In genomic region chr1:37989381-37989930, GRCh38 we compare ENCODE assay signal across 8 cellular contexts. TPM values are rescaled to one million over a fixed set of nuclear protein-coding genes. Genes with fewer than 3 reads are reported as not detected.
DNase-seq lines count a peak whose midpoint lies in the region; ATAC-seq and TF ChIP-seq lines count a peak whose summit lies in the region.

No MANE protein-coding gene starts in this region.

- no peak for ATAC-seq in Right ventricle myocardium inferior
- peak; percentile 33 for ATAC-seq in HG02885 (IDR thresholded peaks at IDR 0.05; ENCODE audit: poor library complexity, unreplicated experiment)
- ATAC-seq in omental fat pad (ENCODE audit: low FRiP score) = no peak

- H3F3A ChIP-seq in PC-9 (ENCODE audit: insufficient read depth, low read depth) (0 out of 2 replicates have a peak, but pooled peaks cover 4% of the 10 kb centered on the region), smooth muscle cell (ENCODE audit: low read depth) (peaks cover 20% of the 10 kb centered on the region)

- H3K4me1 ChIP-seq in cardiac muscle cell (ENCODE audit: low read depth) (peaks cover 6% of the 10 kb centered on the region), PC-9 (replicated peaks; ENCODE audit: insufficient read depth) (peaks cover 10% of the 10 kb centered on the region), ascending aorta (peaks cover 7 to 14% of the 10 kb centered on the region in 2 donors), iPS-18a (ENCODE audit: control insufficient read depth, low read depth, low read length) (no peaks in the 10 kb centered on the region), smooth muscle cell (ENCODE audit: low read depth) (peaks cover 10% of the 10 kb centered on the region)

- H3K9me2 ChIP-seq in PC-9 (ENCODE audit: insufficient read depth) = no peaks in the 10 kb centered on the region

- H4K20me1 ChIP-seq in PC-9 (ENCODE audit: insufficient read depth) (peaks cover 5% of the 10 kb centered on the region), smooth muscle cell (ENCODE audit: low read depth) (peaks cover 9% of the 10 kb centered on the region)

- H3K27me3 ChIP-seq in cardiac muscle cell (no peaks in the 10 kb centered on the region), PC-9 (ENCODE audit: insufficient read depth, low read depth) (no peaks in the 10 kb centered on the region), ascending aorta (no peaks in the 10 kb centered on the region), iPS-18a (ENCODE audit: control insufficient read depth, insufficient read depth, low read length) (no peaks in the 10 kb centered on the region), smooth muscle cell (ENCODE audit: low read depth) (no peaks in the 10 kb centered on the region)

- peak overlapping the region; percentile 63 for H3K27ac ChIP-seq in cardiac muscle cell
- no peak overlapping the region for H3K27ac ChIP-seq in PC-9
- peak overlapping the region; percentile 51 to 76 for H3K27ac ChIP-seq in ascending aorta
- H3K27ac ChIP-seq in iPS-18a (ENCODE audit: low read length) = peak overlapping the region; percentile 87
- peak overlapping the region; percentile 57 for H3K27ac ChIP-seq in smooth muscle cell (ENCODE audit: low read depth)

- H3K36me3 ChIP-seq in cardiac muscle cell (peaks cover 24% of the 10 kb centered on the region), PC-9 (ENCODE audit: low read depth) (peaks cover 10% of the 10 kb centered on the region), ascending aorta (peaks cover 27 to 34% of the 10 kb centered on the region in 2 donors), iPS-18a (ENCODE audit: control insufficient read depth, low read depth, low read length) (peaks cover 33% of the 10 kb centered on the region), smooth muscle cell (ENCODE audit: low read depth) (peaks cover 10% of the 10 kb centered on the region)

- H2AFZ ChIP-seq in PC-9 (peak overlapping the region; percentile 92), smooth muscle cell (ENCODE audit: low read depth) (peak overlapping the region; percentile 60)

- H3K9ac ChIP-seq in iPS-18a (ENCODE audit: low read length) (peak overlapping the region; percentile 96), smooth muscle cell (ENCODE audit: low read depth) (peak overlapping the region; percentile 86)

- BruUV-seq in PC-9 (replicated peaks; lab: Mats Ljungman, UMichigan) = TSS peak; percentile 53

- intact Hi-C loops in Right ventricle myocardium inferior (cut with DNase I) = loop anchor here (5.0 kb wide), 1 partner anchor 42 kb away; the partner anchor contains the start of gene INPP5B
- intact Hi-C loops in PC-9 (cut with micrococcal nuclease; ENCODE audit: unreplicated experiment) = loop anchor here (5.0 kb wide), 1 partner anchor 182 kb away; the partner anchor contains the start of genes C1orf122 and YRDC
- intact Hi-C loops in ascending aorta (cut with DNase I) = loop anchor here (5.0 kb wide), 2 partner anchors 42 to 57 kb away; partner anchors contain the start of gene INPP5B

- under 1% methylated on average over 30 of the region's 30 CpGs for WGBS in smooth muscle cell (ENCODE audit: low lambda C conversion rate)

- H3K79me2 ChIP-seq in PC-9 (ENCODE audit: low read depth) (peaks cover 30% of the 10 kb centered on the region), smooth muscle cell (ENCODE audit: low read depth) (peaks cover 22% of the 10 kb centered on the region)

- POLR2A ChIA-PET in PC-9 (lab: Charles Lee; ENCODE audit: unreplicated experiment) = interaction anchor here (0.5 to 0.6 kb wide), 2 partner anchors 14 to 455 kb away, joined by 3 read pairs; no protein-coding TSS in a partner anchor

- CTCF ChIA-PET in PC-9 (lab: Charles Lee) = interaction anchor here (0.9 kb wide), 2 partner anchors 24 to 149 kb away, joined by 3 to 5 read pairs; no protein-coding TSS in a partner anchor

- H3K4me3 ChIP-seq in cardiac muscle cell (peak overlapping the region; percentile 82), PC-9 (peak overlapping the region; percentile 89), ascending aorta (peak overlapping the region; percentile 72 to 92), iPS-18a (ENCODE audit: low read length) (peak overlapping the region; percentile 99), smooth muscle cell (peak overlapping the region; percentile 90)

- DNase-seq in cardiac muscle cell (ENCODE audit: low read depth in 1 of 2, low spot score in 1 of 2) (peak; percentile 38 to 46), Right ventricle myocardium inferior (ENCODE audit: missing footprints) (no peak), PC-9 (peak in 1 of 2 experiments; percentile 56), ascending aorta (ENCODE audit: low spot score in 2 of 2) (peak in 1 of 2 donors; percentile 68), smooth muscle cell (lab: John Stamatoyannopoulos, UW; ENCODE audit: unreplicated experiment) (no peak), omental fat pad (ENCODE audit: low spot score) (no peak)

- H3K4me2 ChIP-seq in PC-9 (peak overlapping the region; percentile 92), smooth muscle cell (peak overlapping the region; percentile 97)

- no peak for TF ChIP-seq CTCF in cardiac muscle cell (IDR thresholded peaks at IDR 0.05; ENCODE audit: low read depth, low read length)
- no peak for TF ChIP-seq CTCF in PC-9 (conservative IDR thresholded peaks at IDR 0.05)
- TF ChIP-seq CTCF in ascending aorta (IDR thresholded peaks at IDR 0.05) = no peak
- no peak for TF ChIP-seq CTCF in smooth muscle cell (IDR thresholded peaks at IDR 0.05; ENCODE audit: borderline replicate concordance, insufficient read depth, poor library complexity, severe bottlenecking)
- TF ChIP-seq CTCF in omental fat pad (IDR thresholded peaks at IDR 0.05) = no peak

- H3K9me3 ChIP-seq in cardiac muscle cell (ENCODE audit: low read depth) (no peaks in the 10 kb centered on the region), PC-9 (ENCODE audit: insufficient read depth, low read depth) (no peaks in the 10 kb centered on the region), ascending aorta (no peaks in the 10 kb centered on the region), iPS-18a (ENCODE audit: control insufficient read depth, low read depth, low read length) (no peaks in the 10 kb centered on the region), smooth muscle cell (replicated peaks; ENCODE audit: low read depth) (no peaks in the 10 kb centered on the region)

RNA-seq across cellular contexts. Expression of gene SF3A3, which starts 0.4 kb away (rescaled TPM):
- total RNA-seq in cardiac muscle cell = 48.0 and 51.1 TPM in 2 replicates
- polyA plus RNA-seq in cardiac muscle cell = 47.7 and 58.9 TPM in 2 replicates
- total RNA-seq in Right ventricle myocardium inferior = 26.9 TPM
- 82.6 and 99.1 TPM in 2 replicates for total RNA-seq in PC-9 (2021)
- 20.3 TPM for total RNA-seq in ascending aorta
- 74.9 and 79.6 TPM in 2 replicates for total RNA-seq in smooth muscle cell
- polyA plus RNA-seq in smooth muscle cell = 50.8 and 54.0 TPM in 2 replicates
- 10 to 100 TPM; 37.0 to 76.6 (median 50.4) TPM for total RNA-seq in omental fat pad

RNA-seq across cellular contexts. Expression of gene FHL3, which starts 15.9 kb away (rescaled TPM):
- 27.5 and 47.4 TPM in 2 replicates for total RNA-seq in cardiac muscle cell
- polyA plus RNA-seq in cardiac muscle cell = 33.0 and 38.6 TPM in 2 replicates
- total RNA-seq in Right ventricle myocardium inferior = 20.2 TPM
- 26.2 and 29.8 TPM in 2 replicates for total RNA-seq in PC-9 (2021)
- total RNA-seq in ascending aorta = 60.1 TPM
- 29.5 and 32.0 TPM in 2 replicates for total RNA-seq in smooth muscle cell
- polyA plus RNA-seq in smooth muscle cell = 67.1 and 70.2 TPM in 2 replicates
- total RNA-seq in omental fat pad = 10 to 100 TPM in 3 of 4 donors, 1 to 10 TPM in 1; 9.2 to 27.6 (median 16.4) TPM

RNA-seq across cellular contexts. Expression of gene UTP11, which starts 23.1 kb away (rescaled TPM):
- 55.4 and 57.7 TPM in 2 replicates for total RNA-seq in cardiac muscle cell
- polyA plus RNA-seq in cardiac muscle cell = 42.7 and 57.0 TPM in 2 replicates
- total RNA-seq in Right ventricle myocardium inferior = 42.3 TPM
- 21.8 and 36.4 TPM in 2 replicates for total RNA-seq in PC-9 (2021)
- total RNA-seq in ascending aorta = 16.5 TPM
- total RNA-seq in smooth muscle cell = 72.4 and 73.5 TPM in 2 replicates
- 43.7 and 44.4 TPM in 2 replicates for polyA plus RNA-seq in smooth muscle cell
- total RNA-seq in omental fat pad = 10 to 100 TPM; 25.1 to 55.2 (median 30.4) TPM

RNA-seq across cellular contexts. Expression of gene INPP5B, which starts 42.6 kb away (rescaled TPM):
- total RNA-seq in cardiac muscle cell (14.0 and 18.4 TPM in 2 replicates), Right ventricle myocardium inferior (11.2 TPM), PC-9 (2021) (26.7 and 28.1 TPM in 2 replicates), ascending aorta (11.7 TPM), smooth muscle cell (11.0 and 12.0 TPM in 2 replicates), omental fat pad (10 to 100 TPM; 16.2 to 45.6 (median 27.0) TPM)
- polyA plus RNA-seq in cardiac muscle cell (9.9 and 14.1 TPM in 2 replicates), smooth muscle cell (5.8 and 6.7 TPM in 2 replicates)

RNA-seq across cellular contexts. Expression of gene POU3F1, which starts 57.1 kb away (rescaled TPM):
- total RNA-seq in cardiac muscle cell (0.30 TPM in 1 of 2 replicates, not detected in the other), Right ventricle myocardium inferior (0.11 TPM), PC-9 (2021) (not detected in 2 replicates), ascending aorta (not detected), smooth muscle cell (not detected in 2 replicates), omental fat pad (under 1 TPM in 1 of 4 donors, not detected in 3; 0.19 TPM)
- polyA plus RNA-seq in cardiac muscle cell (0.07 TPM in 1 of 2 replicates, not detected in the other), smooth muscle cell (0.55 and 1.4 TPM in 2 replicates)

Comparison
In these comparisons a context has a peak if more than half of its experiments do, and no peak if none do; other contexts are left out.
1. DNase-seq: peak in cardiac muscle cell (2 of 2); none in Right ventricle myocardium inferior (single experiment), smooth muscle cell (single experiment) and omental fat pad (single experiment).
2. Peak in every context shown above with its lines, with median percentiles within 50 percentile points of each other: H3K4me3 ChIP-seq.